ENCODE assay signal across 8 cellular contexts in genomic region chr1:24641646-24642151, GRCh38. TPM values are rescaled to one million over a fixed set of nuclear protein-coding genes. Genes with fewer than 3 reads are reported as not detected.
DNase-seq lines count a peak whose midpoint lies in the region; ATAC-seq and TF ChIP-seq lines count a peak whose summit lies in the region.

No MANE protein-coding gene starts in this region.

- H3K27ac ChIP-seq in HL-60 (replicated peaks): peak overlapping the region; percentile 87
- peak overlapping the region; percentile 98 for H3K27ac ChIP-seq in muscle layer of colon (ENCODE audit: low read depth, low read length)
- H3K27ac ChIP-seq in suprapubic skin: peak overlapping the region; percentile 100

- POLR2A ChIA-PET in AG04449 (lab: Yijun Ruan, JAX): interaction anchor here (0.7 kb wide), 1 partner anchor 81 kb away, joined by 4 read pairs; no protein-coding TSS in a partner anchor

- TF ChIP-seq EP300 in suprapubic skin (IDR thresholded peaks at IDR 0.05): no peak

- H3K36me3 ChIP-seq in endocrine pancreas (ENCODE audit: control insufficient read depth, insufficient read depth, low read length) (no peaks in the 10 kb centered on the region), muscle layer of colon (ENCODE audit: insufficient read depth, low read length) (peaks cover 13% of the 10 kb centered on the region), suprapubic skin (peaks cover 8% of the 10 kb centered on the region)

- ATAC-seq in HG03108 (IDR thresholded peaks at IDR 0.05; ENCODE audit: unreplicated experiment): no peak

- no peak for DNase-seq in AG04449 (ENCODE audit: low read depth, low spot score)
- peak; percentile 58 to 62 for DNase-seq in HL-60 (ENCODE audit: low read depth in 1 of 2, low spot score in 1 of 2)
- peak; percentile 49 to 57 for DNase-seq in activated CD4-positive, alpha-beta T cell treated with anti-CD3 and anti-CD28 coated beads, Interleukin-2, amount 50 U/mL, for 48 hours
- DNase-seq in suprapubic skin (ENCODE audit: low spot score in 2 of 2): peak in 1 of 2 donors; percentile 76
- no peak for DNase-seq in GOT3 (lab: John Stamatoyannopoulos, UW)

- 21% methylated on average over 24 of the region's 24 CpGs for WGBS in suprapubic skin

- H3K4me1 ChIP-seq in endocrine pancreas (ENCODE audit: control insufficient read depth, insufficient read depth, low read length) (peaks cover 16% of the 10 kb centered on the region), muscle layer of colon (ENCODE audit: insufficient read depth, low read length) (peaks cover 27% of the 10 kb centered on the region), suprapubic skin (peaks cover 29% of the 10 kb centered on the region)

- H3K9me3 ChIP-seq in endocrine pancreas (ENCODE audit: control insufficient read depth, low read length) (no peaks in the 10 kb centered on the region), muscle layer of colon (ENCODE audit: low read length) (no peaks in the 10 kb centered on the region), suprapubic skin (no peaks in the 10 kb centered on the region)

- H3K9ac ChIP-seq in endocrine pancreas (ENCODE audit: control insufficient read depth, insufficient read depth, low read length): peak overlapping the region; percentile 49
- peak overlapping the region; percentile 99 for H3K9ac ChIP-seq in muscle layer of colon (ENCODE audit: low read length)

- TF ChIP-seq POLR2A in suprapubic skin (IDR thresholded peaks at IDR 0.05): no peak

- CTCF ChIA-PET in AG04449 (lab: Yijun Ruan, JAX): interaction anchor here (13.3 kb wide), 1 partner anchor 443 kb away, joined by 243 read pairs; no protein-coding TSS in a partner anchor

- H3K4me3 ChIP-seq in AG04449 (ENCODE audit: low read depth, low read length) (peak overlapping the region; percentile 55), HL-60 (replicated peaks; ENCODE audit: insufficient read depth, low read length) (peak overlapping the region; percentile 76), endocrine pancreas (ENCODE audit: control insufficient read depth, insufficient read depth, low read length) (no peak overlapping the region), muscle layer of colon (ENCODE audit: low read depth in 1 of 2, low read length in 2 of 2) (peak overlapping the region; percentile 29 to 95), suprapubic skin (peak overlapping the region; percentile 95)

- H3K27me3 ChIP-seq in HL-60 (ENCODE audit: insufficient read depth, poor library complexity, severe bottlenecking) (no peaks in the 10 kb centered on the region), endocrine pancreas (ENCODE audit: control insufficient read depth, insufficient read depth, low read length) (no peaks in the 10 kb centered on the region), muscle layer of colon (ENCODE audit: control insufficient read depth in 1 of 2, insufficient read depth in 2 of 2, low read length in 2 of 2) (no peaks in the 10 kb centered on the region), suprapubic skin (no peaks in the 10 kb centered on the region)

- TF ChIP-seq CTCF in AG04449 (IDR thresholded peaks at IDR 0.05; ENCODE audit: insufficient read depth, low read length, missing control alignments) (no peak), HL-60 (IDR thresholded peaks at IDR 0.05; ENCODE audit: insufficient read depth, low read length) (no peak), suprapubic skin (IDR thresholded peaks at IDR 0.05) (no peak)

RNA-seq across cellular contexts. Expression of gene SRRM1, which starts 1.4 kb away (rescaled TPM):
- 100 to 1,000 TPM in 2 of 4 donors, 10 to 100 TPM in 2; 73.0 to 323 (median 97.0) TPM for total RNA-seq in suprapubic skin

Comparison
In these comparisons a context has a peak if more than half of its experiments do, and no peak if none do; other contexts are left out.
1. DNase-seq: peak in HL-60 (2 of 2) and activated CD4-positive, alpha-beta T cell treated with anti-CD3 and anti-CD28 coated beads, Interleukin-2, amount 50 U/mL, for 48 hours (2 of 2); none in AG04449 (single experiment) and GOT3 (single experiment).
2. Peak in every context shown above with its lines, with median percentiles within 50 percentile points of each other: H3K27ac ChIP-seq.